In the genomic region with DNA sequence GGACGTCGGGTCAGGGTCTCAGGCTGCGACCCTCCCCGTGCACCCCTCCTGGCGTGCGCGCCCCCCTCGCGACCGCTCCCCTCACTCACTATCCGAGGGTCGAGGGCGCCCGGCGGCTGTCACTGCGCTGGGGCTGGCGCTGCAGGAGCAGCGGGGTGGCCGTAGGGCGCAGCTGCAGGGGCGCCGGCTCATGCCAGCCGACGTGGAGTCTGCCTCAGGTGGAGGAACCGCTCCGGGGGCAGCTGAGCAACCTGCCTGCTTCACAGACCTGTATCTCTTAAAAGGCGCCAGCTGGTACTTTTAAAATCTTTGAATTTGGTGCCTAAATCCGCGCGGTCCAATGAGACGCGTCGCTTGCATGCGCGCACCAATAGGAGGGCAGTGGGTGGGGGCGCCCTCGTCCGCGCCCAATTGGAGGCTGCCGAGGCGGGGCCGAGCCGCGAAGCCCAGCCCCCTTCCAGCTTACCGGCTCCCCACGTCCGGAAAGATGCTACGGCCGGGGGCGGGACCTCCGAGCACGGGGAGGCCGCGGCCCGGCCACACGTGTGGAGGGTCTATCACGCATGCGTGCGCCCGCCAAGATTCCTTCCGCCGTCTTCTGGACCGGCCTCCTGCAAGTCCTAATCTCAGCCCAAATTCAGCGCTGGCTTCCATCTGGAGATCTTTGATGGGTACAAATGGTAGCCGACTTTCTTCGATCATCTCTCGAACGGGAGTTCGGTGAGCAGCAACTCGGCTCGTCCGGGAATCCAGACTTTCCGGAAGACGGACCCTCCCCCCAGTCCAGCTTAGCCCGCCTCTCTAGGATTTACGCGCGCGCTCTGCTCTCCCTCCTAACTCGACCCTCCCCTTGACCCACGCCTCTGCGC, we compare ENCODE assay signal across 8 cellular contexts. TPM values are rescaled to one million over a fixed set of nuclear protein-coding genes. Genes with fewer than 3 reads are reported as not detected.
A peak's percentile ranks its signal among the peaks of the same experiment; 100 is the strongest.
DNase-seq lines count a peak whose midpoint lies in the region; ATAC-seq and TF ChIP-seq lines count a peak whose summit lies in the region.

A gene with protein sequence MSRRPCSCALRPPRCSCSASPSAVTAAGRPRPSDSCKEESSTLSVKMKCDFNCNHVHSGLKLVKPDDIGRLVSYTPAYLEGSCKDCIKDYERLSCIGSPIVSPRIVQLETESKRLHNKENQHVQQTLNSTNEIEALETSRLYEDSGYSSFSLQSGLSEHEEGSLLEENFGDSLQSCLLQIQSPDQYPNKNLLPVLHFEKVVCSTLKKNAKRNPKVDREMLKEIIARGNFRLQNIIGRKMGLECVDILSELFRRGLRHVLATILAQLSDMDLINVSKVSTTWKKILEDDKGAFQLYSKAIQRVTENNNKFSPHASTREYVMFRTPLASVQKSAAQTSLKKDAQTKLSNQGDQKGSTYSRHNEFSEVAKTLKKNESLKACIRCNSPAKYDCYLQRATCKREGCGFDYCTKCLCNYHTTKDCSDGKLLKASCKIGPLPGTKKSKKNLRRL (minus strand): TSS at position 274 of the 869 bp plus-strand sequence. CDS start 82 bp downstream, at position 192.

- H3K36me3 Mint-ChIP-seq in activated naive CD4-positive, alpha-beta T cell treated with anti-CD3 and anti-CD28 coated beads, Interleukin-2, amount 50 U/mL, for 72 hours = peaks cover 32 to 34% of the 10 kb centered on the region in 2 donors

- TF ChIP-seq CTCF in testis (IDR thresholded peaks at IDR 0.05) = no peak

- H3K27me3 ChIP-seq in testis = no peaks in the 10 kb centered on the region

- H3K9me3 Mint-ChIP-seq in activated naive CD4-positive, alpha-beta T cell treated with anti-CD3 and anti-CD28 coated beads, Interleukin-2, amount 50 U/mL, for 72 hours = no peaks in the 10 kb centered on the region

- 0 to 1% methylated on average over 58 to 66 of the region's 82 CpGs for WGBS in testis, 2 donors

- no peak for TF ChIP-seq POLR2A in testis (IDR thresholded peaks at IDR 0.05)

- H3K9me3 ChIP-seq in testis = no peaks in the 10 kb centered on the region

- peak; percentile 86 for ATAC-seq in HG02610 (IDR thresholded peaks at IDR 0.05; ENCODE audit: unreplicated experiment)
- ATAC-seq in activated naive CD4-positive, alpha-beta T cell treated with anti-CD3 and anti-CD28 coated beads, Interleukin-2, amount 50 U/mL, for 72 hours = peak; percentile 90

- H3K4me1 ChIP-seq in testis = peaks cover 18% of the 10 kb centered on the region

- peak within 1 kb of the TSS; percentile 92 to 93 for H3K27ac ChIP-seq in testis

- DNase-seq in NCI-H1092 treated with DMSO at 0.1 percent for 48 hours (lab: John Stamatoyannopoulos, UW) (peak; percentile 97), SKM-1 (lab: John Stamatoyannopoulos, UW; ENCODE audit: unreplicated experiment) (peak; percentile 90), glomerular endothelial cell (ENCODE audit: extremely low read depth, low read depth, low spot score) (peak; percentile 66), occipital lobe (lab: John Stamatoyannopoulos, UW) (peak; percentile 93), testis (peak; percentile 98)
- DNase-seq in activated naive CD4-positive, alpha-beta T cell treated with anti-CD3 and anti-CD28 coated beads, Interleukin-2, amount 50 U/mL, for 72 hours (ENCODE audit: low spot score in 2 of 2) = peak; percentile 94 to 98

- intact Hi-C loops in testis (cut with DNase I; ENCODE audit: low total_unique reads) = no loop called here

- peak within 1 kb of the TSS; percentile 96 to 100 for H3K27ac Mint-ChIP-seq in activated naive CD4-positive, alpha-beta T cell treated with anti-CD3 and anti-CD28 coated beads, Interleukin-2, amount 50 U/mL, for 72 hours

- H3K36me3 ChIP-seq in testis (ENCODE audit: low read depth, missing control alignments) = no peaks in the 10 kb centered on the region

- H3K4me3 ChIP-seq in GM08714 (ENCODE audit: low read length) (peak within 1 kb of the TSS; percentile 97), testis (peak within 1 kb of the TSS; percentile 77 to 91)

RNA-seq across cellular contexts. Expression of the gene that starts here (rescaled TPM):
- 10 to 100 TPM; 43.6 to 81.5 TPM for total RNA-seq in activated naive CD4-positive, alpha-beta T cell treated with anti-CD3 and anti-CD28 coated beads, Interleukin-2, amount 50 U/mL, for 72 hours
- total RNA-seq in glomerular endothelial cell (2.8 and 10.2 TPM in 2 replicates), occipital lobe (6.4 TPM), testis (1 to 10 TPM; 6.8 to 8.3 TPM)
- polyA plus RNA-seq in testis (ENCODE audit: insufficient read depth, low read depth, low replicate concordance) = 6.0 TPM

Comparison
In these comparisons a context has a peak if more than half of its experiments do, and no peak if none do; other contexts are left out.
1. Peak in every context shown above with its lines: DNase-seq, ATAC-seq, H3K4me3 ChIP-seq and H3K27ac ChIP-seq.